14 cellular contexts compared by ENCODE assay signal in genomic region chr2:44679584-44679983, GRCh38.
"Had no signal": no experiment of that assay in that cellular context is flagged by ENCODE, and none has a peak within 500 bp of the region (broad histone marks: within the 10 kb centered on the region; RNA-seq: fewer than 3 reads in every experiment).

No MANE protein-coding gene starts in this region.

- DNase-seq: activated CD4-positive, alpha-beta T cell treated with anti-CD3 and anti-CD28 coated beads, Interleukin-2, amount 10 ng/mL, durations not matched to agents 7 days and 5 days; activated CD4-positive, CD25-positive, alpha-beta regulatory T cell; activated CD8-positive, alpha-beta memory T cell treated with anti-CD3 and anti-CD28 coated beads for 24 hours; activated naive CD4-positive, alpha-beta T cell treated with anti-CD3 and anti-CD28 coated beads, Interleukin-2, amount 10 ng/mL, durations not matched to agents 7 days and 5 days; colonic mucosa; effector CD4-positive, alpha-beta T cell; hippocampal formation; naive thymus-derived CD8-positive, alpha-beta T cell; nucleus accumbens; stimulated activated CD4-positive, alpha-beta T cell treated with anti-CD3 and anti-CD28 coated beads, Interleukin-4, amount 100 ng/mL, for 1 hour; stimulated activated CD8-positive, alpha-beta memory T cell treated with anti-CD3 and anti-CD28 coated beads, Interleukin-4, amount 100 ng/mL, for 48 hours; upper lobe of left lung had no signal

- H3K27me3 ChIP-seq: colonic mucosa, upper lobe of left lung had no signal

- ATAC-seq: activated T-helper 17 cell treated with anti-CD3 and anti-CD28 coated beads, Interleukin-2, amount 50 U/mL, for 72 hours; naive thymus-derived CD8-positive, alpha-beta T cell had no signal

- H3K36me3 ChIP-seq: colonic mucosa, upper lobe of left lung had no signal

- H3K4me3 ChIP-seq: colonic mucosa, lung, upper lobe of left lung had no signal

- H3K9me3 ChIP-seq: colonic mucosa, upper lobe of left lung had no signal

- H3K27ac ChIP-seq: colonic mucosa, upper lobe of left lung had no signal
